9 cellular contexts compared by ENCODE assay signal in genomic region chrX:64206556-64207162, GRCh38. TPM values are rescaled to one million over a fixed set of nuclear protein-coding genes. Genes with fewer than 3 reads are reported as not detected.
A peak's percentile ranks its signal among the peaks of the same experiment; 100 is the strongest.
DNase-seq lines count a peak whose midpoint lies in the region; ATAC-seq, FAIRE-seq and TF ChIP-seq lines count a peak whose summit lies in the region.
"Had no signal": no experiment of that assay in that cellular context is flagged by ENCODE, and none has a peak within 500 bp of the region (broad histone marks: within the 10 kb centered on the region; RNA-seq: fewer than 3 reads in every experiment).

No MANE protein-coding gene starts in this region.

- H3K36me3 ChIP-seq in bronchial epithelial cell (ENCODE audit: control insufficient read depth, insufficient read depth, low read length) (no peaks in the 10 kb centered on the region), mesodermal cell (ENCODE audit: control insufficient read depth, insufficient read depth, low read length) (no peaks in the 10 kb centered on the region)

- intact Hi-C loops in Right ventricle myocardium superior (cut with DNase I), result loop anchor here (10.0 kb wide), 1 partner anchor 112 kb away; no protein-coding TSS in a partner anchor
- intact Hi-C loops in cardiac septum (cut with DNase I), result no loop called here

- H3K4me1 ChIP-seq in mesodermal cell (ENCODE audit: control insufficient read depth, insufficient read depth, low read length, poor library complexity, severe bottlenecking), result peaks cover 2% of the 10 kb centered on the region

- H3K27ac ChIP-seq in mesodermal cell (ENCODE audit: low read depth, low read length, severe bottlenecking), result peak overlapping the region; percentile 84

- no peaks in the 10 kb centered on the region for H3K27me3 ChIP-seq in bronchial epithelial cell (ENCODE audit: control insufficient read depth, insufficient read depth, low read length)

- H3K4me3 ChIP-seq in bronchial epithelial cell (ENCODE audit: low read depth, low read length), result peak overlapping the region; percentile 63
- H3K4me3 ChIP-seq in mesodermal cell (ENCODE audit: extremely low read depth, insufficient read depth, low read length, poor library complexity, severe bottlenecking), result peak overlapping the region; percentile 53

- ATAC-seq in Right ventricle myocardium superior (ENCODE audit: poor library complexity) (no peak), GM18498 (IDR thresholded peaks at IDR 0.05; ENCODE audit: unreplicated experiment) (no peak), HG03139 (IDR thresholded peaks at IDR 0.05; ENCODE audit: unreplicated experiment) (no peak)

- DNase-seq in Right ventricle myocardium superior (peak; percentile 67), cardiac septum (ENCODE audit: low spot score) (no peak), bronchial epithelial cell (ENCODE audit: low read depth) (peak; percentile 4), GM19239 (ENCODE audit: insufficient read length, low spot score) (no peak), NCI-H2227 treated with DMSO at 0.1 percent for 48 hours (lab: John Stamatoyannopoulos, UW) (no peak)

- no peaks in the 10 kb centered on the region for H3K9me3 ChIP-seq in mesodermal cell (ENCODE audit: control insufficient read depth, low read length)

- no peak for FAIRE-seq in bronchial epithelial cell (lab: Jason Lieb, UNC)
- FAIRE-seq in GM19239 (lab: Jason Lieb, UNC), result no peak
- FAIRE-seq: endometrium had no signal

- 78 to 84% methylated on average over 2 to 4 of the region's 5 CpGs for WGBS in mesodermal cell (ENCODE audit: insufficient coverage in 2 of 2), 2 experiments

- no peak for TF ChIP-seq CTCF in bronchial epithelial cell (IDR thresholded peaks at IDR 0.05; ENCODE audit: insufficient read depth, low read length, severe bottlenecking)

RNA-seq across cellular contexts. Expression of gene AMER1, which starts 1.2 kb away (rescaled TPM):
- total RNA-seq in Right ventricle myocardium superior, result 4.4 TPM
- 3.9 TPM for total RNA-seq in cardiac septum
- total RNA-seq in bronchial epithelial cell, result 1.5 and 1.6 TPM in 2 replicates
- polyA plus RNA-seq in mesodermal cell (2013, experiment 1 of 2), result 3.5 TPM
- polyA plus RNA-seq in mesodermal cell (2013, experiment 2 of 2), result 3.3 TPM

RNA-seq across cellular contexts. Expression of gene ASB12, which starts 23.7 kb away (rescaled TPM):
- total RNA-seq in Right ventricle myocardium superior, result 2.7 TPM
- 4.1 TPM for total RNA-seq in cardiac septum
- total RNA-seq in bronchial epithelial cell, result not detected in 2 replicates
- 0.29 TPM for polyA plus RNA-seq in mesodermal cell (2013, experiment 1 of 2)
- polyA plus RNA-seq in mesodermal cell (2013, experiment 2 of 2), result 0.30 TPM

Comparison
In these comparisons a context has a peak if more than half of its experiments do, and no peak if none do; other contexts are left out.
1. DNase-seq: peak in Right ventricle myocardium superior (single experiment) and bronchial epithelial cell (single experiment); none in cardiac septum (single experiment), GM19239 (single experiment) and NCI-H2227 treated with DMSO at 0.1 percent for 48 hours (single experiment).